ENCODE assay signal across 33 cellular contexts in genomic region chr20:1013566-1014340, GRCh38. TPM values are rescaled to one million over a fixed set of nuclear protein-coding genes. Genes with fewer than 3 reads are reported as not detected.
"Had no signal": no experiment of that assay in that cellular context is flagged by ENCODE, and none has a peak within 500 bp of the region (broad histone marks: within the 10 kb centered on the region; RNA-seq: fewer than 3 reads in every experiment).

No MANE protein-coding gene starts in this region.

- H3K36me3 ChIP-seq: ascending aorta, cardiac muscle cell had no signal

- DNase-seq: activated B cell treated with CpG ODN at 0.5 μM for 24 hours; activated CD4-positive, alpha-beta memory T cell treated with anti-CD3 and anti-CD28 coated beads for 36 hours; activated CD4-positive, alpha-beta T cell treated with anti-CD3 and anti-CD28 coated beads for 4 hours; activated CD4-positive, alpha-beta T cell treated with anti-CD3 and anti-CD28 coated beads, Interleukin-2, amount 10 ng/mL, durations not matched to agents 24 days and 14 days; activated CD4-positive, alpha-beta T cell treated with anti-CD3 and anti-CD28 coated beads, Interleukin-2, amount 50 U/mL, for 1 hour; activated CD4-positive, alpha-beta T cell treated with anti-CD3 and anti-CD28 coated beads, Interleukin-2, amount 50 U/mL, for 4 hours; activated CD4-positive, CD25-positive, alpha-beta regulatory T cell treated with anti-CD3 and anti-CD28 coated beads, Interleukin-2, amount 50 U/mL, for 72 hours; activated CD8-positive, alpha-beta memory T cell treated with anti-CD3 and anti-CD28 coated beads, Interleukin-2, amount 50 U/mL, for 4 hours; activated CD8-positive, alpha-beta T cell treated with anti-CD3 and anti-CD28 coated beads for 36 hours; activated effector memory CD4-positive, alpha-beta T cell treated with anti-CD3 and anti-CD28 coated beads, Interleukin-2, amount 50 U/mL, for 16 hours; activated gamma-delta T cell treated with Interleukin-2 at 50 U/mL for 16 hours; activated naive CD4-positive, alpha-beta T cell; activated naive CD4-positive, alpha-beta T cell treated with anti-CD3 and anti-CD28 coated beads, Interleukin-2, amount 10 ng/mL, durations not matched to agents 7 days and 5 days; activated naive CD8-positive, alpha-beta T cell treated with anti-CD3 and anti-CD28 coated beads, Interleukin-2, amount 10 ng/mL, durations not matched to agents 7 days and 5 days; activated naive CD8-positive, alpha-beta T cell treated with anti-CD3 and anti-CD28 coated beads, Interleukin-2, amount 50 U/mL, for 24 hours; activated T-cell treated with anti-CD3 and anti-CD28 coated beads for 4 hours; activated T-cell treated with anti-CD3 and anti-CD28 coated beads, Interleukin-2, amount 50 U/mL, for 1 hour; activated T-cell treated with anti-CD3 and anti-CD28 coated beads, Interleukin-2, amount 50 U/mL, for 4 hours; activated T-cell treated with anti-CD3 and anti-CD28 coated beads, Interleukin-2, amount 50 U/mL, for 72 hours; amygdala; anterior cingulate cortex; cerebellar nuclear complex; T-helper 1 cell; T-helper 2 cell; T-helper 9 cell had no signal

- H3K27ac ChIP-seq: ascending aorta, cardiac muscle cell, VCaP had no signal

- H3K9me3 ChIP-seq: ascending aorta had no signal

- FAIRE-seq: TTC549 had no signal

- ATAC-seq: activated CD8-positive, alpha-beta T cell treated with anti-CD3 and anti-CD28 coated beads for 36 hours; activated naive CD8-positive, alpha-beta T cell treated with anti-CD3 and anti-CD28 coated beads, Interleukin-2, amount 50 U/mL, for 24 hours; activated T-cell treated with anti-CD3 and anti-CD28 coated beads, Interleukin-2, amount 50 U/mL, for 4 hours; activated T-cell treated with anti-CD3 and anti-CD28 coated beads, Interleukin-2, amount 50 U/mL, for 72 hours; activated T-helper 17 cell treated with anti-CD3 and anti-CD28 coated beads, Interleukin-2, amount 50 U/mL, for 72 hours had no signal

- H3K4me3 ChIP-seq: ascending aorta, cardiac muscle cell had no signal

- H3K27me3 ChIP-seq: ascending aorta had no signal

- H3K4me1 ChIP-seq: ascending aorta had no signal

RNA-seq across cellular contexts. Expression of gene RSPO4, which starts 11.6 kb away (rescaled TPM):
- total RNA-seq: activated CD4-positive, alpha-beta memory T cell treated with anti-CD3 and anti-CD28 coated beads for 36 hours; activated CD4-positive, alpha-beta T cell treated with anti-CD3 and anti-CD28 coated beads, Interleukin-2, amount 10 ng/mL, durations not matched to agents 24 days and 14 days; activated CD8-positive, alpha-beta memory T cell treated with anti-CD3 and anti-CD28 coated beads for 36 hours; activated CD8-positive, alpha-beta T cell treated with anti-CD3 and anti-CD28 coated beads for 36 hours; activated T-cell treated with anti-CD3 and anti-CD28 coated beads, Interleukin-2, amount 50 U/mL, for 4 hours; activated T-helper 1 cell treated with anti-CD3 and anti-CD28 coated beads, Interleukin-12 subunit alpha, Interleukin-12 subunit beta, Interleukin-2, Interleukin-4 antibody, amounts not matched to agents 30 ng/mL and 10 ng/mL and 1 ng/mL, durations not matched to agents 14 hours and 24 hours and 36 hours; activated T-helper 17 cell treated with anti-CD3 and anti-CD28 coated beads, Interleukin-2, amount 50 U/mL, for 72 hours; bronchial epithelial cell had no signal
